11 cellular contexts compared by ENCODE assay signal in the genomic region with DNA sequence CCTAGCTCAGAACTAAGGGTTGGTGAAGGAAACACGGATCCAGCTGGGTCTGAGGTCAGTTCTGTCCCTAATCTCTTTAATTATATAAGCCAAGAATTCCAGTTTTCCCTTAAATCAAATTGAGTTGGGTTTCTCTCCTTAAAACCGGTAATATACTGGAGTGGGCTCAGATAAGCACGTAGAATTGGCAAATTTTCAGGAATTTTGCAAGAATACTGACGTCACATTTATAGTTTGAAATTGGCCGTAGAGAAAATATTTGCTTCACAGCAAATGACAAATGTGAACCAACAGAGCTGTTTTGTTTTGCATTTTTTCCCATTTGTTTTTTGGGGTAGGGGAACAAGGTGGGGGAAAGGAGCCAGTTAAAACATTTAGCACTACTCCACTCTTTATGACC. TPM values are rescaled to one million over a fixed set of nuclear protein-coding genes. Genes with fewer than 3 reads are reported as not detected.
"Had no signal": no experiment of that assay in that cellular context is flagged by ENCODE, and none has a peak within 500 bp of the region (broad histone marks: within the 10 kb centered on the region; RNA-seq: fewer than 3 reads in every experiment).

No MANE protein-coding gene starts in this region.

- H3K36me3 ChIP-seq: HAP-1 had no signal

- DNase-seq: GM23248, GOT3, H7, HFFc6, IMR-90 had no signal

- H3K4me3 Mint-ChIP-seq: HFFc6 had no signal

- H3K4me1 ChIP-seq: HAP-1 had no signal

- H3K4me3 ChIP-seq: GM23248, HAP-1, K562 had no signal

- H3K9me3 Mint-ChIP-seq: HFFc6 had no signal

- H3K9ac ChIP-seq: GM23248 had no signal

- H3K27ac ChIP-seq: GM23248, HL-60 had no signal

- H3K27ac Mint-ChIP-seq: HFFc6 had no signal

- H2AFZ ChIP-seq: GM23248 had no signal

- H3K9me3 ChIP-seq: HAP-1 had no signal

- ATAC-seq: HCT116, K562 had no signal

RNA-seq across cellular contexts. Expression of a gene that starts 17.4 kb away (rescaled TPM):
- total RNA-seq: GM23248, H4, H7, HFFc6, HT1080, IMR-90 had no signal
- polyA plus RNA-seq: GM23248, IMR-90 had no signal
